ENCODE assay signal across 8 cellular contexts in genomic region chr9:92115977-92116285, GRCh38. TPM values are rescaled to one million over a fixed set of nuclear protein-coding genes. Genes with fewer than 3 reads are reported as not detected.
DNase-seq lines count a peak whose midpoint lies in the region; ATAC-seq and TF ChIP-seq lines count a peak whose summit lies in the region.

No MANE protein-coding gene starts in this region.

- no TSS peak for BruUV-seq in Caco-2 (replicated peaks; lab: Mats Ljungman, UMichigan)

- H3K27me3 ChIP-seq in Caco-2 (replicated peaks; ENCODE audit: control insufficient read depth, insufficient read depth, low read length) (no peaks in the 10 kb centered on the region), MM.1S (replicated peaks; ENCODE audit: insufficient read depth, low read length) (no peaks in the 10 kb centered on the region), dorsolateral prefrontal cortex (no peaks in the 10 kb centered on the region), neutrophil (no peaks in the 10 kb centered on the region)

- no peaks in the 10 kb centered on the region for H3K9me3 Mint-ChIP-seq in Caco-2 (ENCODE audit: unreplicated experiment)

- intact Hi-C loops in Caco-2 (cut with micrococcal nuclease; ENCODE audit: unreplicated experiment) = no loop called here
- intact Hi-C loops in dorsolateral prefrontal cortex (cut with DNase I) = loop anchor here in 1 of 2 donors (1.0 to 10.0 kb wide), 2 partner anchors 209 to 649 kb away; partner anchors contain the start of genes BICD2, CENPP and NOL8

- H3K36me3 Mint-ChIP-seq in Caco-2 (ENCODE audit: insufficient read depth, unreplicated experiment) = peaks cover 16% of the 10 kb centered on the region

- no peaks in the 10 kb centered on the region for H3K9me2 ChIP-seq in MM.1S (replicated peaks; ENCODE audit: insufficient read depth, low read length)

- H3K4me3 ChIP-seq in Caco-2 (ENCODE audit: low read depth, low read length) (peak overlapping the region; percentile 81), MM.1S (ENCODE audit: low read length) (peak overlapping the region; percentile 82), dorsolateral prefrontal cortex (peak overlapping the region; percentile 68 to 95 (median 84)), neutrophil (ENCODE audit: low read depth in 1 of 2, low read length in 1 of 2) (peak overlapping the region; percentile 91 to 95)

- ATAC-seq in GM18861 (IDR thresholded peaks at IDR 0.05; ENCODE audit: unreplicated experiment) = no peak

- no peak for TF ChIP-seq CTCF in Caco-2 (IDR thresholded peaks at IDR 0.05; ENCODE audit: insufficient read depth in 1 of 2, low read depth in 1 of 2, low read length in 1 of 2, severe bottlenecking in 1 of 2, unreplicated experiment in 1 of 2)
- no peak for TF ChIP-seq CTCF in MM.1S (IDR thresholded peaks at IDR 0.05; ENCODE audit: low read length)
- TF ChIP-seq CTCF in dorsolateral prefrontal cortex (IDR thresholded peaks at IDR 0.05 in 54 of 56, conservative IDR thresholded peaks at IDR 0.05 in 2 of 56; ENCODE audit: low read depth in 1 of 56, partially characterized antibody in 56 of 56) = no peak
- TF ChIP-seq CTCF in neutrophil (IDR thresholded peaks at IDR 0.05) = no peak

- H3K27me3 Mint-ChIP-seq in Caco-2 (ENCODE audit: insufficient read depth, unreplicated experiment) = no peaks in the 10 kb centered on the region

- peak overlapping the region; percentile 81 for H3K4me2 ChIP-seq in MM.1S (ENCODE audit: low read depth, low read length)

- H3F3A ChIP-seq in MM.1S (ENCODE audit: insufficient read depth, low read length) = no peaks in the 10 kb centered on the region

- peaks cover 40% of the 10 kb centered on the region for H3K79me2 ChIP-seq in MM.1S (ENCODE audit: low read length)

- H3K36me3 ChIP-seq in Caco-2 (ENCODE audit: control insufficient read depth, insufficient read depth, low read length) (no peaks in the 10 kb centered on the region), MM.1S (replicated peaks; ENCODE audit: insufficient read depth, low read length) (no peaks in the 10 kb centered on the region), neutrophil (no peaks in the 10 kb centered on the region)

- H3K4me1 ChIP-seq in Caco-2 (no peaks in the 10 kb centered on the region), MM.1S (ENCODE audit: low read length) (no peaks in the 10 kb centered on the region; the same call in 1 of the 2 replicates), neutrophil (ENCODE audit: control insufficient read depth in 1 of 2, insufficient read depth in 1 of 2, low read depth in 1 of 2, low read length in 1 of 2) (peaks cover 70 to 71% of the 10 kb centered on the region in 2 experiments)

- H3K4me3 Mint-ChIP-seq in Caco-2 (ENCODE audit: unreplicated experiment) = peak overlapping the region; percentile 92

- POLR2A ChIA-PET in Caco-2 (lab: Charles Lee) = no interaction called here

- peak overlapping the region; percentile 99 for H3K27ac Mint-ChIP-seq in Caco-2 (ENCODE audit: unreplicated experiment)

- DNase-seq in Caco-2 (no peak), MM.1S (peak; percentile 19), dorsolateral prefrontal cortex (no peak), HT-29 (ENCODE audit: low spot score) (no peak), GF-D8 (lab: John Stamatoyannopoulos, UW) (no peak)
- no peak for DNase-seq in activated CD8-positive, alpha-beta memory T cell treated with anti-CD3 and anti-CD28 coated beads, Interleukin-2, amount 50 U/mL, for 48 hours

- H3K4me1 Mint-ChIP-seq in Caco-2 (ENCODE audit: low read depth, unreplicated experiment) = no peaks in the 10 kb centered on the region

- no peaks in the 10 kb centered on the region for H4K20me1 ChIP-seq in MM.1S (ENCODE audit: insufficient read depth, low read length)

- H2AFZ ChIP-seq in MM.1S (ENCODE audit: low read length) = peak overlapping the region; percentile 68

- no peaks in the 10 kb centered on the region for H3K9me3 ChIP-seq in Caco-2
- no peaks in the 10 kb centered on the region for H3K9me3 ChIP-seq in MM.1S (replicated peaks; ENCODE audit: insufficient read depth, low read length)
- H3K9me3 ChIP-seq in neutrophil = no peaks in the 10 kb centered on the region

- peak overlapping the region; percentile 46; the same call in 1 of the 2 replicates for H3K27ac ChIP-seq in MM.1S (ENCODE audit: low read length)
- peak overlapping the region in 58 of 59 donors; percentile 46 to 97 (median 90) for H3K27ac ChIP-seq in dorsolateral prefrontal cortex
- H3K27ac ChIP-seq in neutrophil = peak overlapping the region; percentile 94

- peak overlapping the region; percentile 79 for H3K9ac ChIP-seq in MM.1S (ENCODE audit: low read length)

- CTCF ChIA-PET in Caco-2 (lab: Charles Lee) = no interaction called here

RNA-seq across cellular contexts. Expression of gene SPTLC1, which starts 0.7 kb away (rescaled TPM):
- 43.6 and 46.0 TPM in 2 replicates for total RNA-seq in Caco-2 (2022)
- total RNA-seq in dorsolateral prefrontal cortex = 10 to 100 TPM; 39.1 to 77.8 (median 58.2) TPM
- 59.7 and 72.9 TPM in 2 replicates for total RNA-seq in HT-29 (2014; rRNA removed; shearing (Covaris generic))
